Comparison of ENCODE assay signal across 1 cellular context in genomic region chr10:70132098-70133029, GRCh38.
TF ChIP-seq lines count a peak whose summit lies in the region.

AIFM2 (minus strand) TSS chr10:70132825; CDS start chr10:70124084, 8,741 bp downstream.

TF ChIP-seq in GM12878, 131 proteins besides CTCF, POLR2A, EP300 and RAD21 (continued from another document and continues in another):
- TF ChIP-seq, protein P1, sequence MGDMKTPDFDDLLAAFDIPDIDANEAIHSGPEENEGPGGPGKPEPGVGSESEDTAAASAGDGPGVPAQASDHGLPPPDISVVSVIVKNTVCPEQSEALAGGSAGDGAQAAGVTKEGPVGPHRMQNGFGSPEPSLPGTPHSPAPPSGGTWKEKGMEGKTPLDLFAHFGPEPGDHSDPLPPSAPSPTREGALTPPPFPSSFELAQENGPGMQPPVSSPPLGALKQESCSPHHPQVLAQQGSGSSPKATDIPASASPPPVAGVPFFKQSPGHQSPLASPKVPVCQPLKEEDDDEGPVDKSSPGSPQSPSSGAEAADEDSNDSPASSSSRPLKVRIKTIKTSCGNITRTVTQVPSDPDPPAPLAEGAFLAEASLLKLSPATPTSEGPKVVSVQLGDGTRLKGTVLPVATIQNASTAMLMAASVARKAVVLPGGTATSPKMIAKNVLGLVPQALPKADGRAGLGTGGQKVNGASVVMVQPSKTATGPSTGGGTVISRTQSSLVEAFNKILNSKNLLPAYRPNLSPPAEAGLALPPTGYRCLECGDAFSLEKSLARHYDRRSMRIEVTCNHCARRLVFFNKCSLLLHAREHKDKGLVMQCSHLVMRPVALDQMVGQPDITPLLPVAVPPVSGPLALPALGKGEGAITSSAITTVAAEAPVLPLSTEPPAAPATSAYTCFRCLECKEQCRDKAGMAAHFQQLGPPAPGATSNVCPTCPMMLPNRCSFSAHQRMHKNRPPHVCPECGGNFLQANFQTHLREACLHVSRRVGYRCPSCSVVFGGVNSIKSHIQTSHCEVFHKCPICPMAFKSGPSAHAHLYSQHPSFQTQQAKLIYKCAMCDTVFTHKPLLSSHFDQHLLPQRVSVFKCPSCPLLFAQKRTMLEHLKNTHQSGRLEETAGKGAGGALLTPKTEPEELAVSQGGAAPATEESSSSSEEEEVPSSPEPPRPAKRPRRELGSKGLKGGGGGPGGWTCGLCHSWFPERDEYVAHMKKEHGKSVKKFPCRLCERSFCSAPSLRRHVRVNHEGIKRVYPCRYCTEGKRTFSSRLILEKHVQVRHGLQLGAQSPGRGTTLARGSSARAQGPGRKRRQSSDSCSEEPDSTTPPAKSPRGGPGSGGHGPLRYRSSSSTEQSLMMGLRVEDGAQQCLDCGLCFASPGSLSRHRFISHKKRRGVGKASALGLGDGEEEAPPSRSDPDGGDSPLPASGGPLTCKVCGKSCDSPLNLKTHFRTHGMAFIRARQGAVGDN (IDR thresholded peaks at IDR 0.05) = peak; percentile 95
- TF ChIP-seq MAX (IDR thresholded peaks at IDR 0.05; ENCODE audit: low read depth, low read length) (0 out of 2 replicates have a peak, but pooled peaks have one; percentile 65), TCF3 (IDR thresholded peaks at IDR 0.05; ENCODE audit: borderline replicate concordance, insufficient read depth, low read depth, low read length) (peak; percentile 37; the same call in 1 of the 2 replicates), JUNB (IDR thresholded peaks at IDR 0.05) (no peak), FOXM1 (IDR thresholded peaks at IDR 0.05; ENCODE audit: low read depth, low read length) (no peak), RB1 (IDR thresholded peaks at IDR 0.05; ENCODE audit: borderline replicate concordance) (0 out of 2 replicates have a peak, but pooled peaks have one; percentile 34), SIX5 (IDR thresholded peaks at IDR 0.05; ENCODE audit: low read depth, low read length, severe bottlenecking) (no peak), NFXL1 (IDR thresholded peaks at IDR 0.05; ENCODE audit: borderline replicate concordance) (no peak), SRF (IDR thresholded peaks at IDR 0.05; ENCODE audit: low read depth in 2 of 2, low read length in 2 of 2) (no peak), RAD51 (IDR thresholded peaks at IDR 0.05) (no peak), RBBP5 (conservative IDR thresholded peaks at IDR 0.05) (no peak), ESRRA (IDR thresholded peaks at IDR 0.05; ENCODE audit: low read length) (peak; percentile 95), TARDBP (IDR thresholded peaks at IDR 0.05; ENCODE audit: borderline replicate concordance) (no peak), NR2C1 (IDR thresholded peaks at IDR 0.05) (peak; percentile 77), RELB (IDR thresholded peaks at IDR 0.05; ENCODE audit: low read depth) (no peak), MEF2A (IDR thresholded peaks at IDR 0.05; ENCODE audit: insufficient read depth, low read depth, low read length) (no peak), RCOR1 (conservative IDR thresholded peaks at IDR 0.05; ENCODE audit: low read depth, low read length) (no peak), TAF1 (IDR thresholded peaks at IDR 0.05; ENCODE audit: borderline replicate concordance, low read depth, low read length) (0 out of 2 replicates have a peak, but pooled peaks have one; percentile 25), NBN (IDR thresholded peaks at IDR 0.05) (no peak), E4F1 (IDR thresholded peaks at IDR 0.05; ENCODE audit: borderline replicate concordance, partially characterized antibody) (peak; percentile 40), SUZ12 (IDR thresholded peaks at IDR 0.05; ENCODE audit: unreplicated experiment) (no peak), ZBTB40 (IDR thresholded peaks at IDR 0.05; ENCODE audit: borderline replicate concordance) (0 out of 2 replicates have a peak, but pooled peaks have one; percentile 28), CHD2 (IDR thresholded peaks at IDR 0.05; ENCODE audit: borderline replicate concordance, low read depth, low read length) (peak; percentile 14; the same call in 1 of the 2 replicates), ELK1 (IDR thresholded peaks at IDR 0.05; ENCODE audit: low read depth, low read length) (no peak), IKZF1 (conservative IDR thresholded peaks at IDR 0.05) (peak; percentile 90), YBX1 (IDR thresholded peaks at IDR 0.05) (no peak), NFIC (IDR thresholded peaks at IDR 0.05; ENCODE audit: low read depth, low read length) (no peak), IRF4 (IDR thresholded peaks at IDR 0.05; ENCODE audit: low read depth, low read length) (no peak), ZNF24 (IDR thresholded peaks at IDR 0.05) (no peak), NR2F1 (conservative IDR thresholded peaks at IDR 0.05) (peak; percentile 98), CBX5 (IDR thresholded peaks at IDR 0.05; ENCODE audit: low read depth) (0 out of 2 replicates have a peak, but pooled peaks have one; percentile 70), YY1 (IDR thresholded peaks at IDR 0.05; ENCODE audit: low read depth, low read length) (peak; percentile 36; the same call in 1 of the 2 replicates), CBFB (IDR thresholded peaks at IDR 0.05; ENCODE audit: low read depth) (no peak)
- TF ChIP-seq, protein P2, sequence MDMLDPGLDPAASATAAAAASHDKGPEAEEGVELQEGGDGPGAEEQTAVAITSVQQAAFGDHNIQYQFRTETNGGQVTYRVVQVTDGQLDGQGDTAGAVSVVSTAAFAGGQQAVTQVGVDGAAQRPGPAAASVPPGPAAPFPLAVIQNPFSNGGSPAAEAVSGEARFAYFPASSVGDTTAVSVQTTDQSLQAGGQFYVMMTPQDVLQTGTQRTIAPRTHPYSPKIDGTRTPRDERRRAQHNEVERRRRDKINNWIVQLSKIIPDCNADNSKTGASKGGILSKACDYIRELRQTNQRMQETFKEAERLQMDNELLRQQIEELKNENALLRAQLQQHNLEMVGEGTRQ (IDR thresholded peaks at IDR 0.05; ENCODE audit: borderline replicate concordance, low read depth, low read length) = no peak
- TF ChIP-seq, protein P3, sequence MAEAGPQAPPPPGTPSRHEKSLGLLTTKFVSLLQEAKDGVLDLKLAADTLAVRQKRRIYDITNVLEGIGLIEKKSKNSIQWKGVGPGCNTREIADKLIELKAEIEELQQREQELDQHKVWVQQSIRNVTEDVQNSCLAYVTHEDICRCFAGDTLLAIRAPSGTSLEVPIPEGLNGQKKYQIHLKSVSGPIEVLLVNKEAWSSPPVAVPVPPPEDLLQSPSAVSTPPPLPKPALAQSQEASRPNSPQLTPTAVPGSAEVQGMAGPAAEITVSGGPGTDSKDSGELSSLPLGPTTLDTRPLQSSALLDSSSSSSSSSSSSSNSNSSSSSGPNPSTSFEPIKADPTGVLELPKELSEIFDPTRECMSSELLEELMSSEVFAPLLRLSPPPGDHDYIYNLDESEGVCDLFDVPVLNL (IDR thresholded peaks at IDR 0.05; ENCODE audit: low read depth, low read length) = no peak
- TF ChIP-seq, protein P4, sequence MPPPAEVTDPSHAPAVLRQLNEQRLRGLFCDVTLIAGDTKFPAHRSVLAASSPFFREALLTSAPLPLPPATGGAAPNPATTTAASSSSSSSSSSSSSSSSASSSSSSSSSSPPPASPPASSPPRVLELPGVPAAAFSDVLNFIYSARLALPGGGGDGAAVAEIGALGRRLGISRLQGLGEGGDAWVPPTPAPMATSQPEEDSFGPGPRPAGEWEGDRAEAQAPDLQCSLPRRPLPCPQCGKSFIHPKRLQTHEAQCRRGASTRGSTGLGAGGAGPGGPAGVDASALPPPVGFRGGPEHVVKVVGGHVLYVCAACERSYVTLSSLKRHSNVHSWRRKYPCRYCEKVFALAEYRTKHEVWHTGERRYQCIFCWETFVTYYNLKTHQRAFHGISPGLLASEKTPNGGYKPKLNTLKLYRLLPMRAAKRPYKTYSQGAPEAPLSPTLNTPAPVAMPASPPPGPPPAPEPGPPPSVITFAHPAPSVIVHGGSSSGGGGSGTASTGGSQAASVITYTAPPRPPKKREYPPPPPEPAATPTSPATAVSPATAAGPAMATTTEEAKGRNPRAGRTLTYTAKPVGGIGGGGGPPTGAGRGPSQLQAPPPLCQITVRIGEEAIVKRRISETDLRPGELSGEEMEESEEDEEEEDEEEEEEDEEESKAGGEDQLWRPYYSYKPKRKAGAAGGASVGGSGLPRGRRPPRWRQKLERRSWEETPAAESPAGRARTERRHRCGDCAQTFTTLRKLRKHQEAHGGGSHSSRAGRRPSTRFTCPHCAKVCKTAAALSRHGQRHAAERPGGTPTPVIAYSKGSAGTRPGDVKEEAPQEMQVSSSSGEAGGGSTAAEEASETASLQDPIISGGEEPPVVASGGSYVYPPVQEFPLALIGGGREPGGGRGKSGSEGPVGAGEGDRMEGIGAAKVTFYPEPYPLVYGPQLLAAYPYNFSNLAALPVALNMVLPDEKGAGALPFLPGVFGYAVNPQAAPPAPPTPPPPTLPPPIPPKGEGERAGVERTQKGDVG (CRISPR knock-in tag; IDR thresholded peaks at IDR 0.05) = no peak
- TF ChIP-seq, protein P5, sequence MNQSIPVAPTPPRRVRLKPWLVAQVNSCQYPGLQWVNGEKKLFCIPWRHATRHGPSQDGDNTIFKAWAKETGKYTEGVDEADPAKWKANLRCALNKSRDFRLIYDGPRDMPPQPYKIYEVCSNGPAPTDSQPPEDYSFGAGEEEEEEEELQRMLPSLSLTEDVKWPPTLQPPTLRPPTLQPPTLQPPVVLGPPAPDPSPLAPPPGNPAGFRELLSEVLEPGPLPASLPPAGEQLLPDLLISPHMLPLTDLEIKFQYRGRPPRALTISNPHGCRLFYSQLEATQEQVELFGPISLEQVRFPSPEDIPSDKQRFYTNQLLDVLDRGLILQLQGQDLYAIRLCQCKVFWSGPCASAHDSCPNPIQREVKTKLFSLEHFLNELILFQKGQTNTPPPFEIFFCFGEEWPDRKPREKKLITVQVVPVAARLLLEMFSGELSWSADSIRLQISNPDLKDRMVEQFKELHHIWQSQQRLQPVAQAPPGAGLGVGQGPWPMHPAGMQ (IDR thresholded peaks at IDR 0.05; ENCODE audit: borderline replicate concordance) = no peak
